1 cellular context compared by ENCODE assay signal in genomic region chr1:167714851-167715652, GRCh38.
TF ChIP-seq lines count a peak whose summit lies in the region.

No MANE protein-coding gene starts in this region.

TF ChIP-seq in SK-N-SH treated with all-trans-retinoic acid at 6 μM for 48 hours, 23 proteins besides CTCF, POLR2A, EP300 and RAD21 (continued from another document):
- TF ChIP-seq PATZ1 (CRISPR knock-in tag; IDR thresholded peaks at IDR 0.05; ENCODE audit: borderline replicate concordance) (no peak), ISL1 (CRISPR knock-in tag; IDR thresholded peaks at IDR 0.05) (no peak), CSDC2 (CRISPR knock-in tag; IDR thresholded peaks at IDR 0.05) (no peak), TCF4 (CRISPR knock-in tag; IDR thresholded peaks at IDR 0.05; ENCODE audit: borderline replicate concordance) (no peak), ZNF8 (CRISPR knock-in tag; IDR thresholded peaks at IDR 0.05) (peak; percentile 63; the same call in 1 of the 2 replicates)
TF ChIP-seq in SK-N-SH treated with all-trans-retinoic acid at 6 μM for 48 hours: peak in this region for 2.
